ENCODE assay signal across 1 cellular context in the genomic region with DNA sequence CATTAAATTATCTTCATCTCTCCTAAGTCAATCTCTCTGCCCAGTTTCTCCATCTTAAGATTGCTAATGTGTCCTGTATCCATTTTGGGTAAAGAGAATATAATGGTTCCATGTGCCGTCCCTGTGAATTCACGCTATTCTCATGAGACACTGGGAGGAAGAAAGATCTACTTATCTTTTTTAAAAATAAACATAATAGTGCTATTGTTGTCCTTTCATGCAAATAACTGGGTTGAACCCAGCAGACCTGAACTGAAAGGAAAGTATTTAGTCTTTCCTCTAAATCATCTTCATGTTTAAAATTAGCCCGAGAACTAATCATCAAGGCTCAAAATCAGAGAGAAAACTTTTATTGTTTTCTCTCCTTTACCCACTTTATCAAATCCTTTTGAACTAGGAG.
TF ChIP-seq lines count a peak whose summit lies in the region.

No MANE protein-coding gene starts in this region.

TF ChIP-seq in WTC11, 78 proteins besides CTCF, POLR2A, EP300 and RAD21 (continued from another document):
- TF ChIP-seq, protein P1, sequence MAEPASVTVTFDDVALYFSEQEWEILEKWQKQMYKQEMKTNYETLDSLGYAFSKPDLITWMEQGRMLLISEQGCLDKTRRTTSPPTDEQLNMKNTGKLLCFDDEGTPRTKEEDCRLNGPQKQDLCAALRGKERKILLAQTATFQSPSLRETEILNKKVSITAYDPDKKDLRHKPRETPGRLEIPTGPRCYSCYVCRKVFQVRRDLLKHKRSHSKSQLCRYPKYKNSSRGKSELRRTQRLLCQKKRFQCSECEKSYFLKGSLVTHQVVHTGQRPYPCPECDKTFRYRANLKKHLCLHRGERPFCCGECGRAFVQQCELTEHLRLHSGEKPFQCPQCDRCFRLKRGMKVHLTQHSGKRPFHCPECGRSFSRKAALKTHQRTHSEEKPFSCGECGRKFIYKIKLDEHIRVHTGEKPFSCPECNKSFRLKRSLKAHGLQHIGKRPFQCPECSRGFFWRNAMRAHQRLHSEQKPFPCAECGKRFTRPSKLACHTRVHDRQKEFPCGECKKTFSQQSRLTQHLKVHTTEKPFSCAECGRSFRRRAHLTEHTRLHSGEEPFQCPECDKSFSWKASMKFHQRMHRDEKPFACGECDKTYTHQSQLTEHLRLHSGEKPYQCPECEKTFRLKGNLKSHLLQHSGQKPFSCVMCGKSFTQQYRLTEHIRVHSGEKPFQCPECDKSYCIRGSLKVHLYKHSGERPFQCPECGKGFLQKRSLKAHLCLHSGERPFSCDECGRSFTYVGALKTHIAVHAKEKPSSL (CRISPR knock-in tag; conservative IDR thresholded peaks at IDR 0.05), result no peak
- TF ChIP-seq, protein P2, sequence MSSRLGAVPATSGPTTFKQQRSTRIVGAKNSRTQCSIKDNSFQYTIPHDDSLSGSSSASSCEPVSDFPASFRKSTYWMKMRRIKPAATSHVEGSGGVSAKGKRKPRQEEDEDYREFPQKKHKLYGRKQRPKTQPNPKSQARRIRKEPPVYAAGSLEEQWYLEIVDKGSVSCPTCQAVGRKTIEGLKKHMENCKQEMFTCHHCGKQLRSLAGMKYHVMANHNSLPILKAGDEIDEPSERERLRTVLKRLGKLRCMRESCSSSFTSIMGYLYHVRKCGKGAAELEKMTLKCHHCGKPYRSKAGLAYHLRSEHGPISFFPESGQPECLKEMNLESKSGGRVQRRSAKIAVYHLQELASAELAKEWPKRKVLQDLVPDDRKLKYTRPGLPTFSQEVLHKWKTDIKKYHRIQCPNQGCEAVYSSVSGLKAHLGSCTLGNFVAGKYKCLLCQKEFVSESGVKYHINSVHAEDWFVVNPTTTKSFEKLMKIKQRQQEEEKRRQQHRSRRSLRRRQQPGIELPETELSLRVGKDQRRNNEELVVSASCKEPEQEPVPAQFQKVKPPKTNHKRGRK (CRISPR knock-in tag; IDR thresholded peaks at IDR 0.05; ENCODE audit: borderline replicate concordance), result no peak
- no peak for TF ChIP-seq GABPB1 (CRISPR knock-in tag; IDR thresholded peaks at IDR 0.05)
- no peak for TF ChIP-seq TCF7 (CRISPR knock-in tag; IDR thresholded peaks at IDR 0.05; ENCODE audit: low read depth)
- no peak for TF ChIP-seq ATF1 (CRISPR knock-in tag; IDR thresholded peaks at IDR 0.05)
- no peak for TF ChIP-seq CREM (CRISPR knock-in tag; IDR thresholded peaks at IDR 0.05)
- no peak for TF ChIP-seq SMAD4 (CRISPR knock-in tag; IDR thresholded peaks at IDR 0.05)
- no peak for TF ChIP-seq PRRX2 (CRISPR knock-in tag; IDR thresholded peaks at IDR 0.05)
- no peak for TF ChIP-seq ZNF138 (CRISPR knock-in tag; conservative IDR thresholded peaks at IDR 0.05)
- no peak for TF ChIP-seq TEAD1 (CRISPR knock-in tag; IDR thresholded peaks at IDR 0.05)
- TF ChIP-seq, protein P3, sequence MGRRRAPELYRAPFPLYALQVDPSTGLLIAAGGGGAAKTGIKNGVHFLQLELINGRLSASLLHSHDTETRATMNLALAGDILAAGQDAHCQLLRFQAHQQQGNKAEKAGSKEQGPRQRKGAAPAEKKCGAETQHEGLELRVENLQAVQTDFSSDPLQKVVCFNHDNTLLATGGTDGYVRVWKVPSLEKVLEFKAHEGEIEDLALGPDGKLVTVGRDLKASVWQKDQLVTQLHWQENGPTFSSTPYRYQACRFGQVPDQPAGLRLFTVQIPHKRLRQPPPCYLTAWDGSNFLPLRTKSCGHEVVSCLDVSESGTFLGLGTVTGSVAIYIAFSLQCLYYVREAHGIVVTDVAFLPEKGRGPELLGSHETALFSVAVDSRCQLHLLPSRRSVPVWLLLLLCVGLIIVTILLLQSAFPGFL (CRISPR knock-in tag; IDR thresholded peaks at IDR 0.05; ENCODE audit: borderline replicate concordance), result no peak
- TF ChIP-seq, protein P4, sequence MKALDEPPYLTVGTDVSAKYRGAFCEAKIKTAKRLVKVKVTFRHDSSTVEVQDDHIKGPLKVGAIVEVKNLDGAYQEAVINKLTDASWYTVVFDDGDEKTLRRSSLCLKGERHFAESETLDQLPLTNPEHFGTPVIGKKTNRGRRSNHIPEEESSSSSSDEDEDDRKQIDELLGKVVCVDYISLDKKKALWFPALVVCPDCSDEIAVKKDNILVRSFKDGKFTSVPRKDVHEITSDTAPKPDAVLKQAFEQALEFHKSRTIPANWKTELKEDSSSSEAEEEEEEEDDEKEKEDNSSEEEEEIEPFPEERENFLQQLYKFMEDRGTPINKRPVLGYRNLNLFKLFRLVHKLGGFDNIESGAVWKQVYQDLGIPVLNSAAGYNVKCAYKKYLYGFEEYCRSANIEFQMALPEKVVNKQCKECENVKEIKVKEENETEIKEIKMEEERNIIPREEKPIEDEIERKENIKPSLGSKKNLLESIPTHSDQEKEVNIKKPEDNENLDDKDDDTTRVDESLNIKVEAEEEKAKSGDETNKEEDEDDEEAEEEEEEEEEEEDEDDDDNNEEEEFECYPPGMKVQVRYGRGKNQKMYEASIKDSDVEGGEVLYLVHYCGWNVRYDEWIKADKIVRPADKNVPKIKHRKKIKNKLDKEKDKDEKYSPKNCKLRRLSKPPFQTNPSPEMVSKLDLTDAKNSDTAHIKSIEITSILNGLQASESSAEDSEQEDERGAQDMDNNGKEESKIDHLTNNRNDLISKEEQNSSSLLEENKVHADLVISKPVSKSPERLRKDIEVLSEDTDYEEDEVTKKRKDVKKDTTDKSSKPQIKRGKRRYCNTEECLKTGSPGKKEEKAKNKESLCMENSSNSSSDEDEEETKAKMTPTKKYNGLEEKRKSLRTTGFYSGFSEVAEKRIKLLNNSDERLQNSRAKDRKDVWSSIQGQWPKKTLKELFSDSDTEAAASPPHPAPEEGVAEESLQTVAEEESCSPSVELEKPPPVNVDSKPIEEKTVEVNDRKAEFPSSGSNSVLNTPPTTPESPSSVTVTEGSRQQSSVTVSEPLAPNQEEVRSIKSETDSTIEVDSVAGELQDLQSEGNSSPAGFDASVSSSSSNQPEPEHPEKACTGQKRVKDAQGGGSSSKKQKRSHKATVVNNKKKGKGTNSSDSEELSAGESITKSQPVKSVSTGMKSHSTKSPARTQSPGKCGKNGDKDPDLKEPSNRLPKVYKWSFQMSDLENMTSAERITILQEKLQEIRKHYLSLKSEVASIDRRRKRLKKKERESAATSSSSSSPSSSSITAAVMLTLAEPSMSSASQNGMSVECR (CRISPR knock-in tag; IDR thresholded peaks at IDR 0.05; ENCODE audit: borderline replicate concordance), result no peak
